In the genomic region with DNA sequence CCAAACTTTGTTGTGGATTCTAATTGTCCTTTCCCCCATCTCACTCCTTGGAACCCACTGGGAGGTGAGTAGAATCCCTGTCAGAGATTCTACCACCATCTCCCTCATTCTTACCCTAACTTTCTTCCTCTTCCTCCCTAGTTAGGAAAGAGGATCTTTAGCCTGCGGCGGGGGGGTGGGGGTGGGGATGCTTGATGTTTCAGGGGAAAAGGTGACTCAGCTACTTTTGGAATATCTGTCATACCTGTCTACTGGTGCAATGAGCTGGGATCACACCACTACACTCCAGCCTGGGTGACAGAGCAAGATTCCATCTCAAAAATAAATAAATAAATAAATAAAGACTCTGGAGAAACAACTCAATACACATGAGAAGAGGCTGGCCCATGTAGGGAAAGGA, we compare ENCODE assay signal across 1 cellular context.
TF ChIP-seq lines count a peak whose summit lies in the region.

No MANE protein-coding gene starts in this region.

TF ChIP-seq in K562, 482 proteins besides CTCF, POLR2A, EP300 and RAD21 (continued from another document and continues in another):
- TF ChIP-seq NFYB (IDR thresholded peaks at IDR 0.05; ENCODE audit: extremely low read depth, insufficient read length) (no peak), ZEB2 (IDR thresholded peaks at IDR 0.05) (peak; percentile 81), SUPT5H (IDR thresholded peaks at IDR 0.05) (no peak), PTTG1 (tag; IDR thresholded peaks at IDR 0.05; ENCODE audit: low read depth) (no peak), MED1 (CRISPR knock-in tag; IDR thresholded peaks at IDR 0.05; ENCODE audit: borderline replicate concordance) (no peak), ZNF354B (CRISPR knock-in tag; IDR thresholded peaks at IDR 0.05) (no peak), RFX5 (IDR thresholded peaks at IDR 0.05; ENCODE audit: low read depth, low read length) (no peak), EP400 (IDR thresholded peaks at IDR 0.05) (no peak), CEBPB (tag; IDR thresholded peaks at IDR 0.05) (0 out of 2 replicates have a peak, but pooled peaks have one; percentile 20), BRF1 (IDR thresholded peaks at IDR 0.05; ENCODE audit: borderline replicate concordance, extremely low read depth, insufficient read length) (no peak), SMARCA4 (IDR thresholded peaks at IDR 0.05) (peak; percentile 73), RB1 (IDR thresholded peaks at IDR 0.05; ENCODE audit: low read depth) (no peak), PTRF (tag; IDR thresholded peaks at IDR 0.05) (no peak), ARNT (IDR thresholded peaks at IDR 0.05) (no peak), FOSL1 (tag; conservative IDR thresholded peaks at IDR 0.05) (peak; percentile 58; the same call in 1 of the 2 replicates), CBX2 (IDR thresholded peaks at IDR 0.05; ENCODE audit: insufficient read depth, low read length, poor library complexity, severe bottlenecking) (no peak)
- TF ChIP-seq, protein P1, sequence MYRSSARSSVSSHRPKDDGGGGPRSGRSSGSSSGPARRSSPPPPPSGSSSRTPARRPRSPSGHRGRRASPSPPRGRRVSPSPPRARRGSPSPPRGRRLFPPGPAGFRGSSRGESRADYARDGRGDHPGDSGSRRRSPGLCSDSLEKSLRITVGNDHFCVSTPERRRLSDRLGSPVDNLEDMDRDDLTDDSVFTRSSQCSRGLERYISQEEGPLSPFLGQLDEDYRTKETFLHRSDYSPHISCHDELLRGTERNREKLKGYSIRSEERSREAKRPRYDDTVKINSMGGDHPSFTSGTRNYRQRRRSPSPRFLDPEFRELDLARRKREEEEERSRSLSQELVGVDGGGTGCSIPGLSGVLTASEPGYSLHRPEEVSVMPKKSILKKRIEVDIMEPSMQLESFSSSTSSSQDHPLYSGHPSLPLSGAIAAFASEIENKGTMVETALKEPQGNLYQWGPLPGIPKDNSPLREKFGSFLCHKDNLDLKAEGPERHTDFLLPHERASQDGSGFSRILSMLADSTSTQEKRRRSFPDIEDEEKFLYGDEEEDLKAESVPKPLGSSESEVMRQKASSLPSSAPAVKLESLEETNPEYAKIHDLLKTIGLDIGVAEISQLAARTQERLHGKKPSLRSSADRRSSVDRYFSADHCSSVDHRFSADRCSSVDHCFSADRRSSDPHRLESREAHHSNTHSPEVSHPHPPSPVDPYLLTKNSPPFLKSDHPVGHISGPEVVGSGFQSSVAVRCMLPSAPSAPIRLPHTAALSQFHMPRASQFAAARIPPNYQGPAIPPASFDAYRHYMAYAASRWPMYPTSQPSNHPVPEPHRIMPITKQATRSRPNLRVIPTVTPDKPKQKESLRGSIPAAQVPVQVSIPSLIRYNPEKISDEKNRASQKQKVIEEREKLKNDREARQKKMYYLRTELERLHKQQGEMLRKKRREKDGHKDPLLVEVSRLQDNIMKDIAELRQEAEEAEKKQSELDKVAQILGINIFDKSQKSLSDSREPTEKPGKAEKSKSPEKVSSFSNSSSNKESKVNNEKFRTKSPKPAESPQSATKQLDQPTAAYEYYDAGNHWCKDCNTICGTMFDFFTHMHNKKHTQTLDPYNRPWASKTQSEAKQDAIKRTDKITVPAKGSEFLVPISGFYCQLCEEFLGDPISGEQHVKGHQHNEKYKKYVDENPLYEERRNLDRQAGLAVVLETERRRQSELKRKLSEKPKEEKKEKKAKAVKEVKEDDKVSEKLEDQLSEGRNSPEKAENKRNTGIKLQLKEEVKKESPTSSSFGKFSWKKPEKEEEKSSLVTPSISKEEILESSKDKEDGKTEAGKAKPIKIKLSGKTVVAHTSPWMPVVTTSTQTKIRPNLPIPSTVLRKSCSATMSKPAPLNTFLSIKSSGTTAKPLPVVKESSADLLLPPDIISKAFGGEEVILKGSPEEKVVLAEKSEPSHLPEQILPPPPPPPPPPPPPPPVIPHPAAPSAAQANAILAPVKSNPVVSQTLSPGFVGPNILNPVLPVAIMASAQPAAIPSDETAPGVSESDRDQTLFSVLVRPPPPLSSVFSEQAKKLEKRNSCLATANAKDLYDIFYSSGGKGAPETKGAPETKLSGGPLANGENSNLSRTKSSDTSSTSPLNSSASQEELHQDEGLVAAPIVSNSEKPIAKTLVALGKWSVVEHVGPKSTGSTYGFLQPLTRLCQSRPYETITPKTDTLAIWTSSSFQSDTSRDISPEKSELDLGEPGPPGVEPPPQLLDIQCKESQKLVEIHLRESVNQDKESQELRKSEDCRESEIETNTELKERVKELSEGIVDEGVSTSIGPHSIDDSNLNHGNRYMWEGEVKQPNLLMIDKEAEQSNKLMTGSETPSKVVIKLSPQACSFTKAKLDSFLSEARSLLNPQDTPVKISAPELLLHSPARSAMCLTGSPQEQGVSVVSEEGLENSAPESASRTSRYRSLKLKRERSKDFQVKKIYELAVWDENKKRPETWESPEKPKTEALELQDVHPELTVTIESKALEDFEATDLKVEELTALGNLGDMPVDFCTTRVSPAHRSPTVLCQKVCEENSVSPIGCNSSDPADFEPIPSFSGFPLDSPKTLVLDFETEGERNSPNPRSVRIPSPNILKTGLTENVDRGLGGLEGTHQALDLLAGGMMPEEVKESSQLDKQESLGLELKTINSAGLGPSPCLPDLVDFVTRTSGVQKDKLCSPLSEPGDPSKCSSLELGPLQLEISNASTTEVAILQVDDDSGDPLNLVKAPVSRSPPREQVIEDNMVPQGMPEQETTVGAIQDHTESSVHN (IDR thresholded peaks at IDR 0.05; ENCODE audit: borderline replicate concordance in 1 of 2, low read depth in 1 of 2) = peak in 1 of 2 experiments; percentile 64; a peak in 1 of 4 replicates
- TF ChIP-seq, protein P2, sequence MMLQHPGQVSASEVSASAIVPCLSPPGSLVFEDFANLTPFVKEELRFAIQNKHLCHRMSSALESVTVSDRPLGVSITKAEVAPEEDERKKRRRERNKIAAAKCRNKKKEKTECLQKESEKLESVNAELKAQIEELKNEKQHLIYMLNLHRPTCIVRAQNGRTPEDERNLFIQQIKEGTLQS (IDR thresholded peaks at IDR 0.05) = peak; percentile 81
- TF ChIP-seq, protein P2 (CRISPR knock-in tag; conservative IDR thresholded peaks at IDR 0.05) = no peak
- TF ChIP-seq, protein P3, sequence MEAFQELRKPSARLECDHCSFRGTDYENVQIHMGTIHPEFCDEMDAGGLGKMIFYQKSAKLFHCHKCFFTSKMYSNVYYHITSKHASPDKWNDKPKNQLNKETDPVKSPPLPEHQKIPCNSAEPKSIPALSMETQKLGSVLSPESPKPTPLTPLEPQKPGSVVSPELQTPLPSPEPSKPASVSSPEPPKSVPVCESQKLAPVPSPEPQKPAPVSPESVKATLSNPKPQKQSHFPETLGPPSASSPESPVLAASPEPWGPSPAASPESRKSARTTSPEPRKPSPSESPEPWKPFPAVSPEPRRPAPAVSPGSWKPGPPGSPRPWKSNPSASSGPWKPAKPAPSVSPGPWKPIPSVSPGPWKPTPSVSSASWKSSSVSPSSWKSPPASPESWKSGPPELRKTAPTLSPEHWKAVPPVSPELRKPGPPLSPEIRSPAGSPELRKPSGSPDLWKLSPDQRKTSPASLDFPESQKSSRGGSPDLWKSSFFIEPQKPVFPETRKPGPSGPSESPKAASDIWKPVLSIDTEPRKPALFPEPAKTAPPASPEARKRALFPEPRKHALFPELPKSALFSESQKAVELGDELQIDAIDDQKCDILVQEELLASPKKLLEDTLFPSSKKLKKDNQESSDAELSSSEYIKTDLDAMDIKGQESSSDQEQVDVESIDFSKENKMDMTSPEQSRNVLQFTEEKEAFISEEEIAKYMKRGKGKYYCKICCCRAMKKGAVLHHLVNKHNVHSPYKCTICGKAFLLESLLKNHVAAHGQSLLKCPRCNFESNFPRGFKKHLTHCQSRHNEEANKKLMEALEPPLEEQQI (IDR thresholded peaks at IDR 0.05) = no peak
- TF ChIP-seq, protein P4, sequence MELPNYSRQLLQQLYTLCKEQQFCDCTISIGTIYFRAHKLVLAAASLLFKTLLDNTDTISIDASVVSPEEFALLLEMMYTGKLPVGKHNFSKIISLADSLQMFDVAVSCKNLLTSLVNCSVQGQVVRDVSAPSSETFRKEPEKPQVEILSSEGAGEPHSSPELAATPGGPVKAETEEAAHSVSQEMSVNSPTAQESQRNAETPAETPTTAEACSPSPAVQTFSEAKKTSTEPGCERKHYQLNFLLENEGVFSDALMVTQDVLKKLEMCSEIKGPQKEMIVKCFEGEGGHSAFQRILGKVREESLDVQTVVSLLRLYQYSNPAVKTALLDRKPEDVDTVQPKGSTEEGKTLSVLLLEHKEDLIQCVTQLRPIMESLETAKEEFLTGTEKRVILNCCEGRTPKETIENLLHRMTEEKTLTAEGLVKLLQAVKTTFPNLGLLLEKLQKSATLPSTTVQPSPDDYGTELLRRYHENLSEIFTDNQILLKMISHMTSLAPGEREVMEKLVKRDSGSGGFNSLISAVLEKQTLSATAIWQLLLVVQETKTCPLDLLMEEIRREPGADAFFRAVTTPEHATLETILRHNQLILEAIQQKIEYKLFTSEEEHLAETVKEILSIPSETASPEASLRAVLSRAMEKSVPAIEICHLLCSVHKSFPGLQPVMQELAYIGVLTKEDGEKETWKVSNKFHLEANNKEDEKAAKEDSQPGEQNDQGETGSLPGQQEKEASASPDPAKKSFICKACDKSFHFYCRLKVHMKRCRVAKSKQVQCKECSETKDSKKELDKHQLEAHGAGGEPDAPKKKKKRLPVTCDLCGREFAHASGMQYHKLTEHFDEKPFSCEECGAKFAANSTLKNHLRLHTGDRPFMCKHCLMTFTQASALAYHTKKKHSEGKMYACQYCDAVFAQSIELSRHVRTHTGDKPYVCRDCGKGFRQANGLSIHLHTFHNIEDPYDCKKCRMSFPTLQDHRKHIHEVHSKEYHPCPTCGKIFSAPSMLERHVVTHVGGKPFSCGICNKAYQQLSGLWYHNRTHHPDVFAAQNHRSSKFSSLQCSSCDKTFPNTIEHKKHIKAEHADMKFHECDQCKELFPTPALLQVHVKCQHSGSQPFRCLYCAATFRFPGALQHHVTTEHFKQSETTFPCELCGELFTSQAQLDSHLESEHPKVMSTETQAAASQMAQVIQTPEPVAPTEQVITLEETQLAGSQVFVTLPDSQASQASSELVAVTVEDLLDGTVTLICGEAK (IDR thresholded peaks at IDR 0.05) = no peak
- TF ChIP-seq, protein P4 (CRISPR knock-in tag; IDR thresholded peaks at IDR 0.05) = no peak
- TF ChIP-seq, protein P5, sequence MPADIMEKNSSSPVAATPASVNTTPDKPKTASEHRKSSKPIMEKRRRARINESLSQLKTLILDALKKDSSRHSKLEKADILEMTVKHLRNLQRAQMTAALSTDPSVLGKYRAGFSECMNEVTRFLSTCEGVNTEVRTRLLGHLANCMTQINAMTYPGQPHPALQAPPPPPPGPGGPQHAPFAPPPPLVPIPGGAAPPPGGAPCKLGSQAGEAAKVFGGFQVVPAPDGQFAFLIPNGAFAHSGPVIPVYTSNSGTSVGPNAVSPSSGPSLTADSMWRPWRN (IDR thresholded peaks at IDR 0.05; ENCODE audit: low read depth) = no peak
- TF ChIP-seq, protein P6, sequence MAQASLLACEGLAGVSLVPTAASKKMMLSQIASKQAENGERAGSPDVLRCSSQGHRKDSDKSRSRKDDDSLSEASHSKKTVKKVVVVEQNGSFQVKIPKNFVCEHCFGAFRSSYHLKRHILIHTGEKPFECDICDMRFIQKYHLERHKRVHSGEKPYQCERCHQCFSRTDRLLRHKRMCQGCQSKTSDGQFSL (CRISPR knock-in tag; IDR thresholded peaks at IDR 0.05) = no peak
- TF ChIP-seq, protein P6 (tag; IDR thresholded peaks at IDR 0.05) = peak in 1 of 2 experiments; percentile 29; a peak in 1 of 4 replicates
